Comparison of ENCODE assay signal across 37 cellular contexts in genomic region chr4:168174308-168174707, GRCh38.
"Had no signal": no experiment of that assay in that cellular context is flagged by ENCODE, and none has a peak within 500 bp of the region (broad histone marks: within the 10 kb centered on the region; RNA-seq: fewer than 3 reads in every experiment).

No MANE protein-coding gene starts in this region.

- DNase-seq: activated B cell treated with CpG ODN at 0.5 μM for 24 hours; activated CD4-positive, alpha-beta memory T cell treated with anti-CD3 and anti-CD28 coated beads for 36 hours; activated CD4-positive, alpha-beta T cell treated with anti-CD3 and anti-CD28 coated beads for 4 hours; activated CD4-positive, alpha-beta T cell treated with anti-CD3 and anti-CD28 coated beads, Interleukin-2, amount 10 ng/mL, durations not matched to agents 24 days and 14 days; activated CD4-positive, alpha-beta T cell treated with anti-CD3 and anti-CD28 coated beads, Interleukin-2, amount 50 U/mL, for 1 hour; activated CD4-positive, alpha-beta T cell treated with anti-CD3 and anti-CD28 coated beads, Interleukin-2, amount 50 U/mL, for 4 hours; activated CD4-positive, CD25-positive, alpha-beta regulatory T cell treated with anti-CD3 and anti-CD28 coated beads, Interleukin-2, amount 50 U/mL, for 72 hours; activated CD8-positive, alpha-beta memory T cell treated with anti-CD3 and anti-CD28 coated beads, Interleukin-2, amount 50 U/mL, for 4 hours; activated CD8-positive, alpha-beta T cell treated with anti-CD3 and anti-CD28 coated beads for 36 hours; activated effector memory CD4-positive, alpha-beta T cell treated with anti-CD3 and anti-CD28 coated beads, Interleukin-2, amount 50 U/mL, for 16 hours; activated gamma-delta T cell treated with Interleukin-2 at 50 U/mL for 16 hours; activated naive CD4-positive, alpha-beta T cell; activated naive CD4-positive, alpha-beta T cell treated with anti-CD3 and anti-CD28 coated beads for 36 hours; activated naive CD8-positive, alpha-beta T cell treated with anti-CD3 and anti-CD28 coated beads, Interleukin-2, amount 10 ng/mL, durations not matched to agents 7 days and 5 days; activated naive CD8-positive, alpha-beta T cell treated with anti-CD3 and anti-CD28 coated beads, Interleukin-2, amount 50 U/mL, for 24 hours; activated T-cell treated with anti-CD3 and anti-CD28 coated beads for 4 hours; activated T-cell treated with anti-CD3 and anti-CD28 coated beads, Interleukin-2, amount 50 U/mL, for 1 hour; activated T-cell treated with anti-CD3 and anti-CD28 coated beads, Interleukin-2, amount 50 U/mL, for 4 hours; activated T-cell treated with anti-CD3 and anti-CD28 coated beads, Interleukin-2, amount 50 U/mL, for 72 hours; amygdala; anterior cingulate cortex; caudate nucleus; cerebellar nuclear complex; T-helper 2 cell; T-helper 9 cell had no signal

- H3K36me3 ChIP-seq: ascending aorta, cardiac muscle cell had no signal

- FAIRE-seq: bronchial epithelial cell, TTC549 had no signal

- ATAC-seq: activated CD8-positive, alpha-beta T cell treated with anti-CD3 and anti-CD28 coated beads for 36 hours; activated naive CD8-positive, alpha-beta T cell treated with anti-CD3 and anti-CD28 coated beads, Interleukin-2, amount 50 U/mL, for 24 hours; activated T-cell treated with anti-CD3 and anti-CD28 coated beads, Interleukin-2, amount 50 U/mL, for 4 hours; activated T-cell treated with anti-CD3 and anti-CD28 coated beads, Interleukin-2, amount 50 U/mL, for 72 hours; activated T-helper 17 cell treated with anti-CD3 and anti-CD28 coated beads, Interleukin-2, amount 50 U/mL, for 72 hours had no signal

- H3K4me1 Mint-ChIP-seq: activated B cell treated with CpG ODN at 0.5 μM for 24 hours; activated CD4-positive, alpha-beta T cell treated with anti-CD3 and anti-CD28 coated beads, Interleukin-2, amount 10 ng/mL, durations not matched to agents 24 days and 14 days; activated naive CD4-positive, alpha-beta T cell treated with anti-CD3 and anti-CD28 coated beads, Interleukin-2, amount 50 U/mL, for 24 hours; activated naive CD8-positive, alpha-beta T cell treated with anti-CD3 and anti-CD28 coated beads, Interleukin-2, amount 10 ng/mL, durations not matched to agents 7 days and 5 days; activated naive CD8-positive, alpha-beta T cell treated with anti-CD3 and anti-CD28 coated beads, Interleukin-2, amount 50 U/mL, for 24 hours; activated T-helper 17 cell treated with anti-CD3 and anti-CD28 coated beads, Interleukin-2, amount 50 U/mL, for 72 hours; brain; central memory CD8-positive, alpha-beta T cell had no signal

- H3K27me3 ChIP-seq: ascending aorta, cardiac muscle cell had no signal

- H3K9me3 ChIP-seq: ascending aorta had no signal

- H3K9me3 Mint-ChIP-seq: activated B cell treated with CpG ODN at 0.5 μM for 24 hours; activated CD4-positive, alpha-beta memory T cell treated with anti-CD3 and anti-CD28 coated beads for 36 hours; activated CD4-positive, alpha-beta T cell treated with anti-CD3 and anti-CD28 coated beads, Interleukin-2, amount 10 ng/mL, durations not matched to agents 24 days and 14 days; activated CD8-positive, alpha-beta T cell treated with anti-CD3 and anti-CD28 coated beads for 36 hours; activated naive CD4-positive, alpha-beta T cell treated with anti-CD3 and anti-CD28 coated beads for 36 hours; activated naive CD4-positive, alpha-beta T cell treated with anti-CD3 and anti-CD28 coated beads, Interleukin-2, amount 50 U/mL, for 24 hours; activated naive CD8-positive, alpha-beta T cell treated with anti-CD3 and anti-CD28 coated beads, Interleukin-2, amount 10 ng/mL, durations not matched to agents 7 days and 5 days; activated naive CD8-positive, alpha-beta T cell treated with anti-CD3 and anti-CD28 coated beads, Interleukin-2, amount 50 U/mL, for 24 hours; activated T-cell treated with anti-CD3 and anti-CD28 coated beads, Interleukin-2, amount 50 U/mL, for 4 hours; activated T-cell treated with anti-CD3 and anti-CD28 coated beads, Interleukin-2, amount 50 U/mL, for 72 hours; activated T-helper 17 cell treated with anti-CD3 and anti-CD28 coated beads, Interleukin-2, amount 50 U/mL, for 72 hours; brain; central memory CD8-positive, alpha-beta T cell; T-helper 1 cell treated with Interleukin-12 subunit alpha and Interleukin-12 subunit beta and Interleukin-4 antibody, amounts not matched to agents 30 μg/mL and 1 μg/mL, for 36 hours; T-helper 2 cell treated with Interferon-gamma antibody and Interleukin-4, amounts not matched to agents 5 μg/mL and 100 μg/mL, for 36 hours had no signal

- H3K4me3 ChIP-seq: ascending aorta, cardiac muscle cell had no signal

- H3K36me3 Mint-ChIP-seq: activated CD4-positive, alpha-beta memory T cell treated with anti-CD3 and anti-CD28 coated beads for 36 hours; activated naive CD4-positive, alpha-beta T cell treated with anti-CD3 and anti-CD28 coated beads, Interleukin-2, amount 50 U/mL, for 24 hours; brain had no signal

- H3K4me3 Mint-ChIP-seq: activated B cell treated with CpG ODN at 0.5 μM for 24 hours; activated CD4-positive, alpha-beta memory T cell treated with anti-CD3 and anti-CD28 coated beads for 36 hours; activated CD4-positive, alpha-beta T cell treated with anti-CD3 and anti-CD28 coated beads, Interleukin-2, amount 10 ng/mL, durations not matched to agents 24 days and 14 days; activated CD8-positive, alpha-beta T cell treated with anti-CD3 and anti-CD28 coated beads for 36 hours; activated naive CD4-positive, alpha-beta T cell treated with anti-CD3 and anti-CD28 coated beads for 36 hours; activated naive CD4-positive, alpha-beta T cell treated with anti-CD3 and anti-CD28 coated beads, Interleukin-2, amount 50 U/mL, for 24 hours; activated naive CD8-positive, alpha-beta T cell; activated naive CD8-positive, alpha-beta T cell treated with anti-CD3 and anti-CD28 coated beads, Interleukin-2, amount 10 ng/mL, durations not matched to agents 7 days and 5 days; activated naive CD8-positive, alpha-beta T cell treated with anti-CD3 and anti-CD28 coated beads, Interleukin-2, amount 50 U/mL, for 24 hours; activated T-cell treated with anti-CD3 and anti-CD28 coated beads, Interleukin-2, amount 50 U/mL, for 4 hours; activated T-cell treated with anti-CD3 and anti-CD28 coated beads, Interleukin-2, amount 50 U/mL, for 72 hours; activated T-helper 1 cell treated with anti-CD3 and anti-CD28 coated beads, Interleukin-12 subunit alpha, Interleukin-12 subunit beta, Interleukin-2, Interleukin-4 antibody, amounts not matched to agents 30 ng/mL and 10 ng/mL and 1 ng/mL, durations not matched to agents 14 hours and 24 hours and 36 hours; activated T-helper 17 cell treated with anti-CD3 and anti-CD28 coated beads, Interleukin-2, amount 50 U/mL, for 72 hours; brain; central memory CD8-positive, alpha-beta T cell; T-helper 1 cell treated with Interleukin-12 subunit alpha and Interleukin-12 subunit beta and Interleukin-4 antibody, amounts not matched to agents 30 μg/mL and 1 μg/mL, for 36 hours; T-helper 2 cell treated with Interferon-gamma antibody and Interleukin-4, amounts not matched to agents 5 μg/mL and 100 μg/mL, for 36 hours had no signal

- H3K27ac Mint-ChIP-seq: activated B cell treated with CpG ODN at 0.5 μM for 24 hours; activated CD4-positive, alpha-beta memory T cell treated with anti-CD3 and anti-CD28 coated beads for 36 hours; activated CD4-positive, alpha-beta T cell treated with anti-CD3 and anti-CD28 coated beads, Interleukin-2, amount 10 ng/mL, durations not matched to agents 24 days and 14 days; activated CD8-positive, alpha-beta T cell treated with anti-CD3 and anti-CD28 coated beads for 36 hours; activated naive CD4-positive, alpha-beta T cell treated with anti-CD3 and anti-CD28 coated beads for 36 hours; activated naive CD4-positive, alpha-beta T cell treated with anti-CD3 and anti-CD28 coated beads, Interleukin-2, amount 50 U/mL, for 24 hours; activated naive CD8-positive, alpha-beta T cell; activated naive CD8-positive, alpha-beta T cell treated with anti-CD3 and anti-CD28 coated beads, Interleukin-2, amount 10 ng/mL, durations not matched to agents 7 days and 5 days; activated naive CD8-positive, alpha-beta T cell treated with anti-CD3 and anti-CD28 coated beads, Interleukin-2, amount 50 U/mL, for 24 hours; activated T-cell treated with anti-CD3 and anti-CD28 coated beads, Interleukin-2, amount 50 U/mL, for 72 hours; activated T-helper 1 cell treated with anti-CD3 and anti-CD28 coated beads, Interleukin-12 subunit alpha, Interleukin-12 subunit beta, Interleukin-2, Interleukin-4 antibody, amounts not matched to agents 30 ng/mL and 10 ng/mL and 1 ng/mL, durations not matched to agents 14 hours and 24 hours and 36 hours; activated T-helper 17 cell treated with anti-CD3 and anti-CD28 coated beads, Interleukin-2, amount 50 U/mL, for 72 hours; brain; T-helper 1 cell treated with Interleukin-12 subunit alpha and Interleukin-12 subunit beta and Interleukin-4 antibody, amounts not matched to agents 30 μg/mL and 1 μg/mL, for 36 hours; T-helper 2 cell treated with Interferon-gamma antibody and Interleukin-4, amounts not matched to agents 5 μg/mL and 100 μg/mL, for 36 hours had no signal

- H3K4me1 ChIP-seq: ascending aorta had no signal

- H3K27ac ChIP-seq: ascending aorta, cardiac muscle cell had no signal
